8 cellular contexts compared by ENCODE assay signal in the genomic region with DNA sequence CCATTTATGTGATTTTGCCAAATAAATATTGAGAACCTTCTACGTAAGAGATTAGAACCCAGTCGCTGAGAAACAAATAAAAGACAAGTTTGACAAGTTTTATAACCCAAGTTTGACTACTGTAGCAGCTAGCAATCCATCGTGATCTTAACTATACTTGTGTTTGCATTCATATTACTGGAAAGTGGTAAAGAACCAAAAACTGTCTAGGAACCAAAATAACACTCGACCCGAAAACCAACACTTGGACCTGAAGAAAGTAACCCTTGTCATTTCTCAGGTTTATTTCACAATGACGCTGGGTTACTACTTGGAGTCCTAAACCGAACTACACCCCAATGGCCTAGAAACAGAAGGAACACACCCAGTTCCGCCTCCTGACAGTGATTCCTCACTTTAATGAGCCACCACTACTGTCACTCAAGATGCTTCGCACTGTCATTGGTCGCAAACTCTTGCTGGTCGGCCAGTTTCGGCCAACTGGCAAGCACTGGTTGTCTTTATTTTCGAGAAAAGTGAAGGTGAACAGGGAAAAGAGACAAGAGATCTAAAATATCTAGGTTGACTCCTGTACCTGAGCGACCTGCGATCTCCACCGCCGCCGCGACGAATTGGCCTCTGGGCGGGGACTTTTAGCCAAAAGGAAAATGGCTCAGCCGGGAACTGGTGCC. TPM values are rescaled to one million over a fixed set of nuclear protein-coding genes. Genes with fewer than 3 reads are reported as not detected.
A peak's percentile ranks its signal among the peaks of the same experiment; 100 is the strongest.
DNase-seq lines count a peak whose midpoint lies in the region; ATAC-seq and TF ChIP-seq lines count a peak whose summit lies in the region.

No MANE protein-coding gene starts in this region.

- H3K4me3 ChIP-seq in choroid plexus epithelial cell (ENCODE audit: low read depth, low read length), result peak overlapping the region; percentile 92
- peak overlapping the region; percentile 65 for H3K4me3 ChIP-seq in kidney epithelial cell (ENCODE audit: low read depth, low read length)

- DNase-seq in Ammon's horn (ENCODE audit: low spot score), result peak; percentile 98
- peak; percentile 51 to 68 for DNase-seq in NCI-H524 (lab: John Stamatoyannopoulos, UW)
- peak; percentile 70 to 71 for DNase-seq in activated CD4-positive, alpha-beta T cell treated with anti-CD3 and anti-CD28 coated beads for 4 hours
- peak; percentile 98 for DNase-seq in choroid plexus epithelial cell (ENCODE audit: low read depth)
- peak; percentile 85 for DNase-seq in kidney epithelial cell (ENCODE audit: low read depth)
- peak; percentile 80 for DNase-seq in stimulated activated CD4-positive, alpha-beta T cell treated with anti-CD3 and anti-CD28 coated beads, Interleukin-15, amount 100 ng/mL, for 24 hours

- no peak for TF ChIP-seq CTCF in choroid plexus epithelial cell (conservative IDR thresholded peaks at IDR 0.05; ENCODE audit: low read depth, low read length)
- TF ChIP-seq CTCF in kidney epithelial cell (IDR thresholded peaks at IDR 0.05; ENCODE audit: insufficient read depth, low read length, poor library complexity, severe bottlenecking), result no peak

- no peaks in the 10 kb centered on the region for H3K36me3 ChIP-seq in kidney epithelial cell (ENCODE audit: control insufficient read depth, insufficient read depth, low read length)

- no peaks in the 10 kb centered on the region for H3K27me3 ChIP-seq in kidney epithelial cell (ENCODE audit: control insufficient read depth, insufficient read depth, low read length)

- ATAC-seq in GM19324 (IDR thresholded peaks at IDR 0.05; ENCODE audit: low FRiP score, unreplicated experiment) (peak; percentile 99), HG03457 (IDR thresholded peaks at IDR 0.05; ENCODE audit: unreplicated experiment) (peak; percentile 98)

RNA-seq across cellular contexts. Expression of gene FBXO8, which starts 0.5 kb away (rescaled TPM):
- total RNA-seq in kidney epithelial cell, result 14.4 and 15.7 TPM in 2 replicates

RNA-seq across cellular contexts. Expression of gene CEP44, which starts 0.7 kb away (rescaled TPM):
- 9.4 and 13.6 TPM in 2 replicates for total RNA-seq in kidney epithelial cell

Comparison
In these comparisons a context has a peak if more than half of its experiments do, and no peak if none do; other contexts are left out.
1. Peak in every context shown above with its lines: DNase-seq, ATAC-seq and H3K4me3 ChIP-seq.